ENCODE assay signal across 16 cellular contexts in the genomic region with DNA sequence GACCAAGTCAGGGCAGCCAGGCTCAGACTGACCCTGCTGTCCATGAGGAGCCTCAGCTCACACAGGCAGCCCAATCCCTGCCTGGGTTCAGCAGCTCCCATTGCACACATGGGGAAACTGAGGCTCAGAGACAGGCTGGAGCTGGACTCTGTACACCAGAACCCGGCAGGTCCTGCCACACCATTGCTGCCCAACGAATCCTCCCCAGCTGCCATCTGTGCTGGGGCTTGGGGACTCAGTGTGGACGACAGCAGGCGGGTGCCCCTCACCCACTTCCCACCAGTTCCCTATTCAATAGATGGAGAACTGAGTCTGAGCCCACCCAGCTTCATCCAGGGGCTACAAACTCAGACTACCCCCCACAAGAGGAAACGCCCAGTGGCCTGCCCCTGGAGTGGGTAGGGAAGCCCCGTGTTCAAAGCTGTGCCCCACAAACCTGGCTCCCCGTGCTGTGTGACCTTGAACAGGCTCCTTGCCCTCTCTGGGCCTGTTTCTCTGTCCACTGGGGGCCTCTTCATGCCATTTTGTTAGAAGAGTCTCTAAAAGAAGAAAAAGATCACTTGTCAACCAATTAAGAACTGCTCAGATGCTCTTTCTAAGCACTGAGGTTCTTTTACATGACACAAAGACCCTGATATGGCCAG. TPM values are rescaled to one million over a fixed set of nuclear protein-coding genes. Genes with fewer than 3 reads are reported as not detected.
DNase-seq lines count a peak whose midpoint lies in the region; ATAC-seq, FAIRE-seq and TF ChIP-seq lines count a peak whose summit lies in the region.
"Had no signal": no experiment of that assay in that cellular context is flagged by ENCODE, and none has a peak within 500 bp of the region (broad histone marks: within the 10 kb centered on the region; RNA-seq: fewer than 3 reads in every experiment).

No MANE protein-coding gene starts in this region.

- H3K27ac Mint-ChIP-seq in effector memory CD8-positive, alpha-beta T cell = peak overlapping the region in 1 of 2 donors; percentile 48
- H3K27ac Mint-ChIP-seq: H9 had no signal

- no peak overlapping the region for H3K4me3 ChIP-seq in right atrium auricular region
- H3K4me3 ChIP-seq in HepG2 (replicated peaks in 1 of 3; ENCODE audit: insufficient read depth in 1 of 3, low read depth in 2 of 3, low read length in 3 of 3) = no peak overlapping the region
- H3K4me3 ChIP-seq in right lobe of liver = no peak overlapping the region
- H3K4me3 ChIP-seq in K562 = no peak overlapping the region
- H3K4me3 ChIP-seq: A549, BLaER1, GM12878 had no signal

- H3K27me3 ChIP-seq in right atrium auricular region (no peaks in the 10 kb centered on the region), HepG2 (ENCODE audit: control insufficient read depth in 1 of 2, insufficient read depth in 2 of 2, low read length in 2 of 2) (peaks cover 0 to 2% of the 10 kb centered on the region in 2 experiments; a peak in 1 of 5 replicates), right lobe of liver (no peaks in the 10 kb centered on the region), K562 (ENCODE audit: control insufficient read depth in 2 of 2, insufficient read depth in 2 of 2, low read length in 2 of 2) (no peaks in the 10 kb centered on the region)
- H3K27me3 ChIP-seq: BLaER1 had no signal

- H3K4me2 ChIP-seq in HepG2 (ENCODE audit: low read depth, low read length) = no peak overlapping the region
- H3K4me2 ChIP-seq in K562 (ENCODE audit: insufficient read depth, low read length) = no peak overlapping the region
- H3K4me2 ChIP-seq: A549, BLaER1 had no signal

- ATAC-seq in Right ventricle myocardium inferior (no peak), HepG2 (no peak), right lobe of liver (no peak), K562 (no peak)
- no peak for ATAC-seq in effector memory CD8-positive, alpha-beta T cell (replicated peaks)

- no peaks in the 10 kb centered on the region for H3K9me1 ChIP-seq in K562 (ENCODE audit: control insufficient read depth, insufficient read depth, low read length)

- POLR2A ChIA-PET in HepG2 (lab: Yijun Ruan, JAX) (no interaction called here), K562 (lab: Yijun Ruan, JAX) (interaction anchor here (0.6 kb wide), 2 partner anchors 124 to 392 kb away, joined by 3 read pairs; no protein-coding TSS in a partner anchor)

- H3K27ac ChIP-seq in right atrium auricular region (peak overlapping the region in 1 of 2 donors; percentile 3), HepG2 (ENCODE audit: extremely low read length, insufficient read depth, low read length) (no peak overlapping the region), right lobe of liver (no peak overlapping the region), K562 (ENCODE audit: extremely low read depth, low read depth, low read length) (no peak overlapping the region)
- H3K27ac ChIP-seq: 22Rv1, A549, BLaER1 had no signal

- H3K4me1 Mint-ChIP-seq in effector memory CD8-positive, alpha-beta T cell (ENCODE audit: low read depth in 2 of 2) = peaks cover 6 to 14% of the 10 kb centered on the region in 2 donors

- H3K9ac ChIP-seq in HepG2 (ENCODE audit: insufficient read depth, low read depth, low read length) (no peak overlapping the region), K562 (ENCODE audit: insufficient read depth in 1 of 2, low read depth in 2 of 2, low read length in 2 of 2) (peak overlapping the region in 1 of 2 experiments; percentile 50; a peak in 1 of 4 replicates)
- H3K9ac ChIP-seq: BLaER1 had no signal

- CTCF ChIA-PET in HepG2 (lab: Yijun Ruan, JAX; ENCODE audit: low intra/inter-chr PET ratio, low total read pairs) (interaction anchor here (1.4 to 2.8 kb wide), 3 partner anchors 80 to 138 kb away, joined by 9 to 28 read pairs (median 27); no protein-coding TSS in a partner anchor), K562 (lab: Yijun Ruan, JAX; ENCODE audit: low intra/inter-chr PET ratio) (interaction anchor here (0.7 to 4.3 kb wide), 4 partner anchors 135 to 217 kb away, joined by 3 to 60 read pairs (median 6); no protein-coding TSS in a partner anchor)

- no peaks in the 10 kb centered on the region for H3K36me3 Mint-ChIP-seq in effector memory CD8-positive, alpha-beta T cell (ENCODE audit: insufficient read depth)
- H3K36me3 Mint-ChIP-seq: CD14-positive monocyte; CD4-positive, alpha-beta memory T cell had no signal

- FAIRE-seq in HepG2 (lab: Jason Lieb, UNC) (no peak), K562 (lab: Jason Lieb, UNC) (no peak)
- FAIRE-seq: A549 had no signal

- in situ Hi-C loops in HepG2 (cut with HindIII; ENCODE audit: extremely low pct_ligation_motif_present, low pct_unique_long_range_greater_than_20kb) = loop anchor here (5.0 kb wide), 1 partner anchor 134 kb away; no protein-coding TSS in a partner anchor
- in situ Hi-C loops in K562 (cut with MboI) = loop anchor here (5.0 kb wide), 1 partner anchor 134 kb away; no protein-coding TSS in a partner anchor

- H4K20me1 ChIP-seq in HepG2 (ENCODE audit: insufficient read depth, low read length) (no peaks in the 10 kb centered on the region), K562 (replicated peaks; ENCODE audit: control insufficient read depth, insufficient read depth, low read length) (peaks cover 5% of the 10 kb centered on the region; the same call in 1 of the 2 replicates)
- H4K20me1 ChIP-seq: BLaER1 had no signal

- 29% methylated on average over 7 of the region's 7 CpGs for WGBS in HepG2 (ENCODE audit: low lambda C conversion rate)
- 50% methylated on average over 3 of the region's 7 CpGs for WGBS in right lobe of liver (ENCODE audit: insufficient coverage, low coverage, low lambda C conversion rate, missing lambda C conversion rate)
- 31% methylated on average over 7 of the region's 7 CpGs for WGBS in K562 (ENCODE audit: insufficient coverage, low coverage, missing lambda C conversion rate)

- peak; percentile 14 for DNase-seq in Right ventricle myocardium inferior (ENCODE audit: missing footprints)
- no peak for DNase-seq in right atrium auricular region (ENCODE audit: low spot score)
- DNase-seq in HepG2 (ENCODE audit: low spot score) = no peak
- DNase-seq in right lobe of liver = no peak
- no peak for DNase-seq in K562 (ENCODE audit: extremely low read depth in 1 of 4, low spot score in 3 of 4)
- no peak for DNase-seq in NCI-H2227 treated with DMSO at 0.1 percent for 48 hours (lab: John Stamatoyannopoulos, UW)
- DNase-seq in effector memory CD8-positive, alpha-beta T cell = no peak
- DNase-seq in COLO829 (ENCODE audit: low spot score) = no peak
- DNase-seq: GOT3 had no signal

- no peaks in the 10 kb centered on the region for H3K79me2 ChIP-seq in HepG2 (ENCODE audit: insufficient read depth, low read length)
- H3K79me2 ChIP-seq in K562 (ENCODE audit: control insufficient read depth, insufficient read depth, low read length) = no peaks in the 10 kb centered on the region

- H3K36me3 ChIP-seq in right atrium auricular region (no peaks in the 10 kb centered on the region), HepG2 (replicated peaks in 1 of 2; ENCODE audit: control insufficient read depth in 1 of 2, insufficient read depth in 2 of 2, low read length in 2 of 2) (no peaks in the 10 kb centered on the region), right lobe of liver (no peaks in the 10 kb centered on the region), K562 (ENCODE audit: control insufficient read depth, insufficient read depth, low read length) (no peaks in the 10 kb centered on the region)
- H3K36me3 ChIP-seq: BLaER1 had no signal

- H3K9me3 ChIP-seq in right atrium auricular region (no peaks in the 10 kb centered on the region), HepG2 (ENCODE audit: low read length) (no peaks in the 10 kb centered on the region), right lobe of liver (no peaks in the 10 kb centered on the region), K562 (replicated peaks; ENCODE audit: control insufficient read depth, insufficient read depth, low read depth, low read length) (no peaks in the 10 kb centered on the region)
- H3K9me3 ChIP-seq: A549, BLaER1 had no signal

- no peak for TF ChIP-seq POLR2A in HepG2 (IDR thresholded peaks at IDR 0.05; ENCODE audit: insufficient read depth in 1 of 2, low read depth in 2 of 2, low read length in 2 of 2)
- no peak for TF ChIP-seq POLR2A in right lobe of liver (IDR thresholded peaks at IDR 0.05)
- TF ChIP-seq POLR2A in K562 (conservative IDR thresholded peaks at IDR 0.05) = no peak

- H3K27me3 Mint-ChIP-seq in effector memory CD8-positive, alpha-beta T cell = peaks cover 4 to 8% of the 10 kb centered on the region in 2 donors

- H3K4me1 ChIP-seq in right atrium auricular region = peaks cover 0 to 5% of the 10 kb centered on the region in 2 donors
- H3K4me1 ChIP-seq in HepG2 (ENCODE audit: insufficient read depth, low read length) = no peaks in the 10 kb centered on the region
- no peaks in the 10 kb centered on the region for H3K4me1 ChIP-seq in right lobe of liver
- H3K4me1 ChIP-seq in K562 (replicated peaks in 1 of 2; ENCODE audit: control insufficient read depth in 2 of 2, insufficient read depth in 2 of 2, low read length in 2 of 2) = peaks cover 0 to 10% of the 10 kb centered on the region in 2 experiments; a peak in 3 of 5 replicates
- H3K4me1 ChIP-seq: A549 had no signal

- no peak overlapping the region for H2AFZ ChIP-seq in HepG2 (ENCODE audit: low read length)
- H2AFZ ChIP-seq in K562 (ENCODE audit: low read depth, low read length) = no peak overlapping the region

- intact Hi-C loops in Right ventricle myocardium inferior (cut with DNase I) = loop anchor here (10.0 kb wide), 1 partner anchor 166 kb away; no protein-coding TSS in a partner anchor
- intact Hi-C loops in HepG2 (cut with micrococcal nuclease; ENCODE audit: unreplicated experiment) = loop anchor here (10.0 kb wide), 1 partner anchor 76 kb away; a partner anchor contains a TSS
- intact Hi-C loops in right lobe of liver (cut with DNase I) = loop anchor here (5.0 kb wide), 1 partner anchor 134 kb away; no protein-coding TSS in a partner anchor
- intact Hi-C loops in K562 (cut with micrococcal nuclease) = loop anchor here (1.0 to 5.0 kb wide), 2 partner anchors 79 to 135 kb away; no protein-coding TSS in a partner anchor

- BruUV-seq in HepG2 (replicated peaks; lab: Mats Ljungman, UMichigan) = no TSS peak
- no TSS peak for BruUV-seq in K562 (replicated peaks; lab: Mats Ljungman, UMichigan)

- no peak for TF ChIP-seq RAD21 in HepG2 (CRISPR knock-in tag; IDR thresholded peaks at IDR 0.05)
- no peak for TF ChIP-seq RAD21 in K562 (CRISPR knock-in tag; conservative IDR thresholded peaks at IDR 0.05 in 1 of 2, IDR thresholded peaks at IDR 0.05 in 1 of 2)

- H3K4me3 Mint-ChIP-seq in effector memory CD8-positive, alpha-beta T cell = no peak overlapping the region

- no peaks in the 10 kb centered on the region for H3K9me3 Mint-ChIP-seq in effector memory CD8-positive, alpha-beta T cell
- H3K9me3 Mint-ChIP-seq: H9 had no signal

- TF ChIP-seq CTCF in right atrium auricular region (IDR thresholded peaks at IDR 0.05) = no peak
- TF ChIP-seq CTCF in HepG2 (CRISPR knock-in tag; IDR thresholded peaks at IDR 0.05) = no peak
- no peak for TF ChIP-seq CTCF in right lobe of liver (IDR thresholded peaks at IDR 0.05)
- TF ChIP-seq CTCF in K562 (IDR thresholded peaks at IDR 0.05 in 2 of 3, conservative IDR thresholded peaks at IDR 0.05 in 1 of 3; ENCODE audit: insufficient read depth in 2 of 3, low read depth in 1 of 3, low read length in 3 of 3) = no peak

- TF ChIP-seq EP300 in HepG2 (IDR thresholded peaks at IDR 0.05; ENCODE audit: low read depth in 2 of 2, low read length in 2 of 2) (no peak), HepG2 (CRISPR knock-in tag; IDR thresholded peaks at IDR 0.05; ENCODE audit: borderline replicate concordance) (no peak), K562 (IDR thresholded peaks at IDR 0.05; ENCODE audit: low read length) (no peak)

RNA-seq across cellular contexts. Expression of a gene that starts 50.8 kb away (rescaled TPM):
- total RNA-seq in Right ventricle myocardium inferior = 39.4 TPM
- 10 to 100 TPM; 54.8 to 70.2 TPM for total RNA-seq in right atrium auricular region
- 43.6 and 46.1 TPM in 2 replicates for total RNA-seq in HepG2 (2016; rRNA removed; fragmentation: Illumina TruSeq; extraction: Trizol)
- 20.4 and 22.9 TPM in 2 replicates for total RNA-seq in HepG2 (2016; cell fraction: cytosol; rRNA removed; fragmentation: Illumina TruSeq; extraction: Trizol; ENCODE audit: low read depth)
- 36.0 and 47.3 TPM in 2 replicates for total RNA-seq in HepG2 (2016; cell fraction: insoluble cytoplasmic fraction; rRNA removed; fragmentation: Illumina TruSeq; extraction: Trizol)
- total RNA-seq in HepG2 (2016; cell fraction: membrane; rRNA removed; fragmentation: Illumina TruSeq; extraction: Trizol) = 32.8 and 39.0 TPM in 2 replicates
- 27.4 and 32.2 TPM in 2 replicates for total RNA-seq in HepG2 (2016; cell fraction: nucleus; rRNA removed; fragmentation: Illumina TruSeq; extraction: Trizol)
- polyA plus RNA-seq in HepG2 (2011; rRNA removed) = 34.4 and 38.8 TPM in 2 replicates
- 36.4 and 38.2 TPM in 2 replicates for polyA plus RNA-seq in HepG2 (2011; cell fraction: cytosol; rRNA removed)
- polyA plus RNA-seq in HepG2 (2011; cell fraction: nucleus; rRNA removed) = 46.2 and 50.3 TPM in 2 replicates
- 32.0 and 35.2 TPM in 2 replicates for polyA plus RNA-seq in HepG2 (2012)
- polyA plus RNA-seq in HepG2 (2016; cell fraction: cytosol; fragmentation: Illumina TruSeq; extraction: Trizol; ENCODE audit: low read depth) = 20.3 and 21.8 TPM in 2 replicates
- 46.9 and 60.8 TPM in 2 replicates for polyA plus RNA-seq in HepG2 (2016; cell fraction: insoluble cytoplasmic fraction; fragmentation: Illumina TruSeq; extraction: Trizol; ENCODE audit: low read depth)
- polyA plus RNA-seq in HepG2 (2016; cell fraction: membrane; fragmentation: Illumina TruSeq; extraction: Trizol; ENCODE audit: low read depth) = 31.7 and 32.5 TPM in 2 replicates
- 54.4 and 56.8 TPM in 2 replicates for polyA plus RNA-seq in HepG2 (2016; cell fraction: nucleus; fragmentation: Illumina TruSeq; extraction: Trizol; ENCODE audit: insufficient read depth, low read depth)
- 46.7 and 67.4 TPM in 2 replicates for polyA minus RNA-seq in HepG2 (2011; rRNA and poly(A)+ RNA removed; ENCODE audit: low replicate concordance)
- polyA minus RNA-seq in HepG2 (2011; cell fraction: cytosol; rRNA and poly(A)+ RNA removed) = 39.7 and 43.0 TPM in 2 replicates
- 20.2 and 35.7 TPM in 2 replicates for polyA minus RNA-seq in HepG2 (2011; cell fraction: nucleus; rRNA and poly(A)+ RNA removed)
- 100 to 1,000 TPM in 1 of 6 experiments, 10 to 100 TPM in 5; 44.5 to 102 (median 62.5) TPM for total RNA-seq in right lobe of liver
- 43.5 and 103 TPM in 2 replicates for total RNA-seq in K562 (2011; cell fraction: chromatin; rRNA removed; ENCODE audit: low replicate concordance)
- 56.9 and 61.7 TPM in 2 replicates for total RNA-seq in K562 (2011; cell fraction: nucleolus; rRNA removed)
- 39.8 and 44.1 TPM in 2 replicates for total RNA-seq in K562 (2011; cell fraction: nucleoplasm; rRNA removed)
- 48.0 and 53.8 TPM in 2 replicates for total RNA-seq in K562 (2014; rRNA removed)
- total RNA-seq in K562 (2014; rRNA removed; fragmentation: Illumina TruSeq; extraction: Trizol) = 12.9 and 17.1 TPM in 2 replicates
- total RNA-seq in K562 (2015; rRNA removed; fragmentation: Illumina TruSeq; extraction: Trizol) = 28.1 and 28.6 TPM in 2 replicates
- 53.6 and 56.2 TPM in 2 replicates for total RNA-seq in K562 (2021)
- polyA plus RNA-seq in K562 (2011; rRNA removed) = 29.1 and 42.9 TPM in 2 replicates
- polyA plus RNA-seq in K562 (2011; cell fraction: cytosol; rRNA removed) = 39.5 and 53.3 TPM in 2 replicates
- polyA plus RNA-seq in K562 (2011; cell fraction: nucleus; rRNA removed) = 75.6 and 83.2 TPM in 2 replicates
- polyA plus RNA-seq in K562 (2012) = 66.8 and 85.3 TPM in 2 replicates
- polyA plus RNA-seq in K562 (2014; fragmentation: Illumina TruSeq; extraction: Trizol) = 35.4 and 44.5 TPM in 2 replicates
- 1 to 10 TPM in 1 of 2 experiments, under 1 TPM in 1; 0.87 to 3.0 TPM for polyA plus RNA-seq in K562 (2014; fragmentation: Nextera tagmentation; extraction: Ambion mirVana)
- 34.8 and 39.4 TPM in 2 replicates for polyA plus RNA-seq in K562 (2014; rRNA removed)
- polyA minus RNA-seq in K562 (2011; rRNA and poly(A)+ RNA removed) = 17.9 and 23.9 TPM in 2 replicates
- 41.5 and 47.6 TPM in 2 replicates for polyA minus RNA-seq in K562 (2011; cell fraction: cytosol; rRNA and poly(A)+ RNA removed)
- 21.9 and 34.4 TPM in 2 replicates for polyA minus RNA-seq in K562 (2011; cell fraction: nucleus; rRNA and poly(A)+ RNA removed)
